15 cellular contexts compared by ENCODE assay signal in genomic region chr6:105259912-105260889, GRCh38.
DNase-seq lines count a peak whose midpoint lies in the region; ATAC-seq, FAIRE-seq and TF ChIP-seq lines count a peak whose summit lies in the region.
"Had no signal": no experiment of that assay in that cellular context is flagged by ENCODE, and none has a peak within 500 bp of the region (broad histone marks: within the 10 kb centered on the region; RNA-seq: fewer than 3 reads in every experiment).

No MANE protein-coding gene starts in this region.

- H3K27ac ChIP-seq in small intestine (ENCODE audit: low read depth in 1 of 2, low read length in 1 of 2): no peak overlapping the region
- H3K27ac ChIP-seq: RWPE1 had no signal

- H3K27me3 ChIP-seq in small intestine (ENCODE audit: control insufficient read depth in 2 of 2, insufficient read depth in 2 of 2, low read length in 2 of 2): no peaks in the 10 kb centered on the region

- H3K36me3 ChIP-seq in small intestine (ENCODE audit: control insufficient read depth in 2 of 2, insufficient read depth in 2 of 2, low read length in 2 of 2): no peaks in the 10 kb centered on the region

- no peak for FAIRE-seq in small intestine (lab: Jason Lieb, UNC)
- FAIRE-seq: GM18507 had no signal

- H3K4me3 ChIP-seq in fibroblast of the aortic adventitia (ENCODE audit: low read depth, low read length) (no peak overlapping the region), small intestine (ENCODE audit: low read depth in 1 of 2, low read length in 2 of 2) (no peak overlapping the region)

- no peak for ATAC-seq in HG02870 (IDR thresholded peaks at IDR 0.05; ENCODE audit: unreplicated experiment)
- ATAC-seq: CD8-positive, alpha-beta T cell had no signal

- WGBS in small intestine, 3 donors: 28 to 67% (median 59%) methylated on average over 13 of the region's 13 CpGs

- DNase-seq in NCI-H510A treated with DMSO at 0.1 percent for 48 hours (lab: John Stamatoyannopoulos, UW) (peak; percentile 15), NCI-H510A (lab: John Stamatoyannopoulos, UW) (no peak), NCI-H524 treated with DMSO at 0.1 percent for 48 hours (lab: John Stamatoyannopoulos, UW) (peak; percentile 95), fibroblast of the aortic adventitia (ENCODE audit: low read depth) (peak; percentile 43), small intestine (peak; percentile 57), COLO829 (ENCODE audit: low spot score) (no peak)
- DNase-seq in stimulated activated CD8-positive, alpha-beta memory T cell treated with anti-CD3 and anti-CD28 coated beads, Interleukin-4, amount 100 ng/mL, for 48 hours: no peak
- DNase-seq: activated CD4-positive, alpha-beta T cell treated with anti-CD3 and anti-CD28 coated beads, Interleukin-2, amount 10 ng/mL, durations not matched to agents 24 days and 14 days; activated naive CD8-positive, alpha-beta T cell treated with anti-CD3 and anti-CD28 coated beads, Interleukin-2, amount 10 ng/mL, durations not matched to agents 7 days and 5 days; CD8-positive, alpha-beta T cell; cerebellar nuclear complex; IMR-90 had no signal

- TF ChIP-seq CTCF in fibroblast of the aortic adventitia (IDR thresholded peaks at IDR 0.05; ENCODE audit: insufficient read depth, low read length): no peak

- H3K4me1 ChIP-seq in small intestine (ENCODE audit: control insufficient read depth in 2 of 2, insufficient read depth in 1 of 2, low read depth in 1 of 2, low read length in 1 of 2): no peaks in the 10 kb centered on the region

- no peaks in the 10 kb centered on the region for H3K9me3 ChIP-seq in small intestine (ENCODE audit: control insufficient read depth, low read depth)

Comparison
In these comparisons a context has a peak if more than half of its experiments do, and no peak if none do; other contexts are left out.
1. DNase-seq: peak in NCI-H510A treated with DMSO at 0.1 percent for 48 hours (single experiment), NCI-H524 treated with DMSO at 0.1 percent for 48 hours (single experiment), fibroblast of the aortic adventitia (single experiment) and small intestine (single experiment); none in NCI-H510A (single experiment), COLO829 (single experiment) and stimulated activated CD8-positive, alpha-beta memory T cell treated with anti-CD3 and anti-CD28 coated beads, Interleukin-4, amount 100 ng/mL, for 48 hours (single experiment).